Comparison of ENCODE assay signal across 1 cellular context in the genomic region with DNA sequence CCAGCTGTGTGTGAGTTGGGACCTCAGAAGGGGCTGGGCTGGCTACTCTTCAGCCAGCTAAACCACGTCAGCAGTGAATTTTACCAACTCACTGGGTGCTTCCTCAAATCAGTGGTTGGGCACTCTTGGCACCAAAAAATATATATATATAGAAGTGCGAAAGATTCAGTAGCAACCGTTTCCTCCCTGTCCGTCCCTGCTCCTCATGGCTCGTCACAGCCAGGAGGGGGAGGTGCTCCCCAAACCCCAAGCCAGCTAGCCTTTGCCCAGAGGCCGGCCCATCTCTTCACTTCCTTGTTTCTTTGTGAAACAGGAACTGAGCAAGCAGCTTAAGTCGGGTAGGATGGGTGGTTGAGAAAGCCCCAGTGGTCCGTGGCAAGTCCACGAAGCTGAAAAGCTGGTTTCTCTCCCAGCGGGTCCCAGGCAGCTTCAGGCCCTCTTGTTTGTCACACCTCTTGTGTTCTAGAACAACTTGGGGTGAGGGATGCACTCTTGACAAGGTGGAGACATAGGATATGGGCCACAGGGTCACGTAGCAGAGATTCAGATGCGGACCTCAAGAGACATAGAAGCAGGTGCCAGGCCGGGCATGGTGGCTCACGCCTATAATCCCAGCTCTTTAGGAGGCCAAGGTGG.
TF ChIP-seq lines count a peak whose summit lies in the region.

No MANE protein-coding gene starts in this region.

TF ChIP-seq in GM12878, 131 proteins besides CTCF, POLR2A, EP300 and RAD21 (continued from another document):
- TF ChIP-seq RAD51 (IDR thresholded peaks at IDR 0.05) (no peak), EGR1 (IDR thresholded peaks at IDR 0.05; ENCODE audit: borderline replicate concordance in 1 of 2, low read depth in 2 of 2, low read length in 2 of 2) (0 out of 3 replicates have a peak, but pooled peaks of 1 of the 2 experiments have one; percentile 9), SP1 (IDR thresholded peaks at IDR 0.05; ENCODE audit: low read depth, low read length) (no peak), ESRRA (IDR thresholded peaks at IDR 0.05; ENCODE audit: low read length) (no peak), NBN (IDR thresholded peaks at IDR 0.05) (peak; percentile 75), IKZF2 (IDR thresholded peaks at IDR 0.05) (peak; percentile 87 to 88), NFXL1 (IDR thresholded peaks at IDR 0.05; ENCODE audit: borderline replicate concordance) (no peak), ZNF384 (IDR thresholded peaks at IDR 0.05; ENCODE audit: borderline replicate concordance, low read depth, low read length) (no peak), E4F1 (IDR thresholded peaks at IDR 0.05; ENCODE audit: borderline replicate concordance, partially characterized antibody) (no peak), SKIL (IDR thresholded peaks at IDR 0.05; ENCODE audit: low read depth, poor library complexity, severe bottlenecking) (no peak), STAT1 (conservative IDR thresholded peaks at IDR 0.05) (no peak), ZNF687 (IDR thresholded peaks at IDR 0.05) (peak; percentile 98), KAT2A (conservative IDR thresholded peaks at IDR 0.05; ENCODE audit: control insufficient read depth, low read depth, low read length) (no peak), ATF7 (IDR thresholded peaks at IDR 0.05; ENCODE audit: low read depth) (peak; percentile 60), ZNF622 (IDR thresholded peaks at IDR 0.05) (no peak), CHD1 (IDR thresholded peaks at IDR 0.05; ENCODE audit: low read depth, low read length) (0 out of 2 replicates have a peak, but pooled peaks have one; percentile 41)
- TF ChIP-seq, protein P1, sequence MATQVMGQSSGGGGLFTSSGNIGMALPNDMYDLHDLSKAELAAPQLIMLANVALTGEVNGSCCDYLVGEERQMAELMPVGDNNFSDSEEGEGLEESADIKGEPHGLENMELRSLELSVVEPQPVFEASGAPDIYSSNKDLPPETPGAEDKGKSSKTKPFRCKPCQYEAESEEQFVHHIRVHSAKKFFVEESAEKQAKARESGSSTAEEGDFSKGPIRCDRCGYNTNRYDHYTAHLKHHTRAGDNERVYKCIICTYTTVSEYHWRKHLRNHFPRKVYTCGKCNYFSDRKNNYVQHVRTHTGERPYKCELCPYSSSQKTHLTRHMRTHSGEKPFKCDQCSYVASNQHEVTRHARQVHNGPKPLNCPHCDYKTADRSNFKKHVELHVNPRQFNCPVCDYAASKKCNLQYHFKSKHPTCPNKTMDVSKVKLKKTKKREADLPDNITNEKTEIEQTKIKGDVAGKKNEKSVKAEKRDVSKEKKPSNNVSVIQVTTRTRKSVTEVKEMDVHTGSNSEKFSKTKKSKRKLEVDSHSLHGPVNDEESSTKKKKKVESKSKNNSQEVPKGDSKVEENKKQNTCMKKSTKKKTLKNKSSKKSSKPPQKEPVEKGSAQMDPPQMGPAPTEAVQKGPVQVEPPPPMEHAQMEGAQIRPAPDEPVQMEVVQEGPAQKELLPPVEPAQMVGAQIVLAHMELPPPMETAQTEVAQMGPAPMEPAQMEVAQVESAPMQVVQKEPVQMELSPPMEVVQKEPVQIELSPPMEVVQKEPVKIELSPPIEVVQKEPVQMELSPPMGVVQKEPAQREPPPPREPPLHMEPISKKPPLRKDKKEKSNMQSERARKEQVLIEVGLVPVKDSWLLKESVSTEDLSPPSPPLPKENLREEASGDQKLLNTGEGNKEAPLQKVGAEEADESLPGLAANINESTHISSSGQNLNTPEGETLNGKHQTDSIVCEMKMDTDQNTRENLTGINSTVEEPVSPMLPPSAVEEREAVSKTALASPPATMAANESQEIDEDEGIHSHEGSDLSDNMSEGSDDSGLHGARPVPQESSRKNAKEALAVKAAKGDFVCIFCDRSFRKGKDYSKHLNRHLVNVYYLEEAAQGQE (IDR thresholded peaks at IDR 0.05; ENCODE audit: low read depth, low read length): no peak
TF ChIP-seq in GM12878: peak in this region for 43.
